4 cellular contexts compared by ENCODE assay signal in the genomic region with DNA sequence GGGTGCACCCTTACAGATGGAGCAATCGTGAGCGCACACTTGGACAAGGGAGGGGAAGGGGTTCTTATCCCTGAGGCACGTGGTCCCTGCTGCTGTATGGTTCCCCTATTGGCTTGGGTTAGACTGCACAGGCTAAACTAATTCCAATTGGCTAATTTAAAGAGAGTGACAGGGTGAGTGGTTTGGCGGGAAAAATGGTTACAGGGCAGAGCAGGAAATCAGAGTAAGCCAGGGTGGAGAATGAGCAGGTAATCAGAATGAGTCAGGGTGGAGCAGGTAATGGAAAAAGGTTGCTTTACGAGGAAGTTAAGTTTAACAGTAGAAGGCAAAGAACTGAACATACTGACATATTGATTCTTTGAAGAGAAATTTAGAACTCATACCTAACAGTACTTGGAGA.
TF ChIP-seq lines count a peak whose summit lies in the region.

No MANE protein-coding gene starts in this region.

TF ChIP-seq in HCT116, 20 proteins besides CTCF, POLR2A, EP300 and RAD21:
- TF ChIP-seq, protein P1, sequence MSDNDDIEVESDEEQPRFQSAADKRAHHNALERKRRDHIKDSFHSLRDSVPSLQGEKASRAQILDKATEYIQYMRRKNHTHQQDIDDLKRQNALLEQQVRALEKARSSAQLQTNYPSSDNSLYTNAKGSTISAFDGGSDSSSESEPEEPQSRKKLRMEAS (IDR thresholded peaks at IDR 0.05): peak; percentile 14; the same call in 1 of the 2 replicates

TF ChIP-seq in HEK293T, 16 proteins besides CTCF, POLR2A, EP300 and RAD21:
- TF ChIP-seq L3MBTL2 (conservative IDR thresholded peaks at IDR 0.05): 0 out of 2 replicates have a peak, but pooled peaks have one; percentile 31
- TF ChIP-seq, protein P2, sequence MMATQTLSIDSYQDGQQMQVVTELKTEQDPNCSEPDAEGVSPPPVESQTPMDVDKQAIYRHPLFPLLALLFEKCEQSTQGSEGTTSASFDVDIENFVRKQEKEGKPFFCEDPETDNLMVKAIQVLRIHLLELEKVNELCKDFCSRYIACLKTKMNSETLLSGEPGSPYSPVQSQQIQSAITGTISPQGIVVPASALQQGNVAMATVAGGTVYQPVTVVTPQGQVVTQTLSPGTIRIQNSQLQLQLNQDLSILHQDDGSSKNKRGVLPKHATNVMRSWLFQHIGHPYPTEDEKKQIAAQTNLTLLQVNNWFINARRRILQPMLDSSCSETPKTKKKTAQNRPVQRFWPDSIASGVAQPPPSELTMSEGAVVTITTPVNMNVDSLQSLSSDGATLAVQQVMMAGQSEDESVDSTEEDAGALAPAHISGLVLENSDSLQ (IDR thresholded peaks at IDR 0.05): peak; percentile 36
TF ChIP-seq in HEK293T: peak in this region for 2; not testable (repeated sequence) for 14.

TF ChIP-seq in K562, 482 proteins besides CTCF, POLR2A, EP300 and RAD21:
- TF ChIP-seq, protein P2 (IDR thresholded peaks at IDR 0.05): peak; percentile 48; the same call in 1 of the 2 replicates

TF ChIP-seq in H1, 55 proteins besides CTCF, POLR2A, EP300 and RAD21:
- TF ChIP-seq, protein P3, sequence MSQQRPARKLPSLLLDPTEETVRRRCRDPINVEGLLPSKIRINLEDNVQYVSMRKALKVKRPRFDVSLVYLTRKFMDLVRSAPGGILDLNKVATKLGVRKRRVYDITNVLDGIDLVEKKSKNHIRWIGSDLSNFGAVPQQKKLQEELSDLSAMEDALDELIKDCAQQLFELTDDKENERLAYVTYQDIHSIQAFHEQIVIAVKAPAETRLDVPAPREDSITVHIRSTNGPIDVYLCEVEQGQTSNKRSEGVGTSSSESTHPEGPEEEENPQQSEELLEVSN (IDR thresholded peaks at IDR 0.05): peak; percentile 77
